1 cellular context compared by ENCODE assay signal in the genomic region with DNA sequence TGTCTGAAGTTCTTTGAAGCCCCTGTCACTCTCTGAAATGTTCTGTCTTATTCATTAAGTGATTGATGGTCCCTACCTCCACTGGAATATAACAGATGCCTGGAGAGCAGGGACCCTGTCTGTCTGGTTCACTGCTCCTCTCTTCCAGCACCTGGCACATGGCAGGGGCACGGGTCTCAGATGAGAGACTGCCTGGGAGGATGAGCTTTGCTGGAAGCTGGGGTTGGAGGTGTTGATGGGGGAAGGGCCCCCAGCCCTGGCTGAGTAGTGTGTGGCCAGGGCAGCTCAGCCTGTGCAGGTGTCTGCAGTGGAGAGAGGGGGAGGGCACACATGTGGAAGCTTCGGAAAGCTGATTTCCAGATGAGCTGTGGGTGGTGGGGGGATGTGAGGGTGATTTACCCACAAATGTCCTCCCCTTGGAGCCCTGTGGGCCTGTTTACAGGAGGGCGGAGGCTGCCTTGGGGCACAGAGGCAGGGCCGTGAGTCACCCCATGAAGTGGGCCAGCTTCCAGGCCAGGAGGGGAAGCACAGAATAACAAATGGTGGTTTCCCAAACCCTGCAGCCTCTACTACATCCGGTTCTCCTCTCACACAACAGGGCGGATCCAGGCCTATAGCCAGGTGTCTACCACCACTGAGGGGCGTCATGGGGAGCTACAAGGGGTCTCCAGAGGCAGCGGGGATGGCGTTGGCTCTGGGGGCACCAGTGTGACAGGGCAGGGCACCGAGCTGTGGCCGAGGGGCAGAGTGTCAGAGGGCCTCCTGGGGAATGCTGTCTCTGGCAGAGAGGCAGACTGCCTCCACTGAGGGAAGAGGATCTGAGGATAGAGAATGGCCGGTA.
TF ChIP-seq lines count a peak whose summit lies in the region.

No MANE protein-coding gene starts in this region.

TF ChIP-seq in GM12878, 131 proteins besides CTCF, POLR2A, EP300 and RAD21 (continued from another document):
- TF ChIP-seq, protein P1, sequence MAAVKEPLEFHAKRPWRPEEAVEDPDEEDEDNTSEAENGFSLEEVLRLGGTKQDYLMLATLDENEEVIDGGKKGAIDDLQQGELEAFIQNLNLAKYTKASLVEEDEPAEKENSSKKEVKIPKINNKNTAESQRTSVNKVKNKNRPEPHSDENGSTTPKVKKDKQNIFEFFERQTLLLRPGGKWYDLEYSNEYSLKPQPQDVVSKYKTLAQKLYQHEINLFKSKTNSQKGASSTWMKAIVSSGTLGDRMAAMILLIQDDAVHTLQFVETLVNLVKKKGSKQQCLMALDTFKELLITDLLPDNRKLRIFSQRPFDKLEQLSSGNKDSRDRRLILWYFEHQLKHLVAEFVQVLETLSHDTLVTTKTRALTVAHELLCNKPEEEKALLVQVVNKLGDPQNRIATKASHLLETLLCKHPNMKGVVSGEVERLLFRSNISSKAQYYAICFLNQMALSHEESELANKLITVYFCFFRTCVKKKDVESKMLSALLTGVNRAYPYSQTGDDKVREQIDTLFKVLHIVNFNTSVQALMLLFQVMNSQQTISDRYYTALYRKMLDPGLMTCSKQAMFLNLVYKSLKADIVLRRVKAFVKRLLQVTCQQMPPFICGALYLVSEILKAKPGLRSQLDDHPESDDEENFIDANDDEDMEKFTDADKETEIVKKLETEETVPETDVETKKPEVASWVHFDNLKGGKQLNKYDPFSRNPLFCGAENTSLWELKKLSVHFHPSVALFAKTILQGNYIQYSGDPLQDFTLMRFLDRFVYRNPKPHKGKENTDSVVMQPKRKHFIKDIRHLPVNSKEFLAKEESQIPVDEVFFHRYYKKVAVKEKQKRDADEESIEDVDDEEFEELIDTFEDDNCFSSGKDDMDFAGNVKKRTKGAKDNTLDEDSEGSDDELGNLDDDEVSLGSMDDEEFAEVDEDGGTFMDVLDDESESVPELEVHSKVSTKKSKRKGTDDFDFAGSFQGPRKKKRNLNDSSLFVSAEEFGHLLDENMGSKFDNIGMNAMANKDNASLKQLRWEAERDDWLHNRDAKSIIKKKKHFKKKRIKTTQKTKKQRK (IDR thresholded peaks at IDR 0.05; ENCODE audit: low read depth, low read length), result no peak
- TF ChIP-seq CUX1 (IDR thresholded peaks at IDR 0.05; ENCODE audit: insufficient replicate concordance, low read depth, low read length) (no peak), JUNB (IDR thresholded peaks at IDR 0.05) (peak; percentile 34; the same call in 1 of the 2 replicates), TCF3 (IDR thresholded peaks at IDR 0.05; ENCODE audit: borderline replicate concordance, insufficient read depth, low read depth, low read length) (no peak), WRNIP1 (IDR thresholded peaks at IDR 0.05; ENCODE audit: borderline replicate concordance, low read depth, low read length) (no peak), PML (IDR thresholded peaks at IDR 0.05; ENCODE audit: low read length) (no peak), ZNF274 (IDR thresholded peaks at IDR 0.05; ENCODE audit: insufficient read depth, insufficient read length) (no peak), JUND (IDR thresholded peaks at IDR 0.05; ENCODE audit: low read depth, low read length) (no peak), REST (IDR thresholded peaks at IDR 0.05; ENCODE audit: low read depth, low read length) (no peak), STAT3 (IDR thresholded peaks at IDR 0.05; ENCODE audit: low read depth, low read length) (no peak), KDM1A (IDR thresholded peaks at IDR 0.05; ENCODE audit: borderline replicate concordance) (no peak), CBX3 (IDR thresholded peaks at IDR 0.05; ENCODE audit: borderline replicate concordance, low read depth) (no peak)
- TF ChIP-seq, protein P2, sequence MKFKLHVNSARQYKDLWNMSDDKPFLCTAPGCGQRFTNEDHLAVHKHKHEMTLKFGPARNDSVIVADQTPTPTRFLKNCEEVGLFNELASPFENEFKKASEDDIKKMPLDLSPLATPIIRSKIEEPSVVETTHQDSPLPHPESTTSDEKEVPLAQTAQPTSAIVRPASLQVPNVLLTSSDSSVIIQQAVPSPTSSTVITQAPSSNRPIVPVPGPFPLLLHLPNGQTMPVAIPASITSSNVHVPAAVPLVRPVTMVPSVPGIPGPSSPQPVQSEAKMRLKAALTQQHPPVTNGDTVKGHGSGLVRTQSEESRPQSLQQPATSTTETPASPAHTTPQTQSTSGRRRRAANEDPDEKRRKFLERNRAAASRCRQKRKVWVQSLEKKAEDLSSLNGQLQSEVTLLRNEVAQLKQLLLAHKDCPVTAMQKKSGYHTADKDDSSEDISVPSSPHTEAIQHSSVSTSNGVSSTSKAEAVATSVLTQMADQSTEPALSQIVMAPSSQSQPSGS (IDR thresholded peaks at IDR 0.05; ENCODE audit: low read length), result no peak
